Comparison of ENCODE assay signal across 8 cellular contexts in genomic region chr2:95991351-95992094, GRCh38. TPM values are rescaled to one million over a fixed set of nuclear protein-coding genes. Genes with fewer than 3 reads are reported as not detected.
DNase-seq lines count a peak whose midpoint lies in the region; ATAC-seq and TF ChIP-seq lines count a peak whose summit lies in the region.
"Not testable (repeated sequence)": the region's sequence is repeated elsewhere in the genome, so short reads cannot be mapped to it uniquely, and the experiment has no call there.

ANKRD36C (minus strand) TSS chr2:95991824; CDS start chr2:95991708, 116 bp downstream.

- H3K4me1 ChIP-seq in CD4-positive, CD25-positive, alpha-beta regulatory T cell (ENCODE audit: control insufficient read depth, insufficient read depth, low read length, poor library complexity, severe bottlenecking); Peyer's patch; mesenchymal stem cell (ENCODE audit: control insufficient read depth, insufficient read depth, low read depth, low read length): not testable (repeated sequence)
- peaks cover 0 to 10% (median 0%) of the 10 kb centered on the region in 3 donors for H3K4me1 ChIP-seq in esophagus squamous epithelium

- H3K27me3 ChIP-seq in CD4-positive, CD25-positive, alpha-beta regulatory T cell (ENCODE audit: control insufficient read depth, insufficient read depth, low read length); Peyer's patch; esophagus squamous epithelium; mesenchymal stem cell (ENCODE audit: control insufficient read depth in 1 of 2, insufficient read depth in 1 of 2, low read length in 2 of 2): not testable (repeated sequence)

- H2BK5ac ChIP-seq in mesenchymal stem cell (ENCODE audit: low read depth, low read length, poor library complexity, severe bottlenecking): not testable (repeated sequence)

- not testable (repeated sequence) for TF ChIP-seq CTCF in Peyer's patch (IDR thresholded peaks at IDR 0.05)
- peak in 1 of 6 experiments; percentile 17 for TF ChIP-seq CTCF in esophagus squamous epithelium (IDR thresholded peaks at IDR 0.05)

- DNase-seq in CD4-positive, CD25-positive, alpha-beta regulatory T cell: peak; percentile 18 to 57 (median 54)
- peak; percentile 28 to 74 (median 68) for DNase-seq in Peyer's patch
- peak; percentile 24 for DNase-seq in activated naive CD4-positive, alpha-beta T cell treated with anti-CD3 and anti-CD28 coated beads for 36 hours
- DNase-seq in esophagus squamous epithelium (lab: John Stamatoyannopoulos, UW): not testable (repeated sequence)
- peak; percentile 55 for DNase-seq in mesenchymal stem cell
- peak; percentile 25 to 32 for DNase-seq in stimulated activated CD4-positive, alpha-beta T cell treated with anti-CD3 and anti-CD28 coated beads, Interleukin-2, amount 100 ng/mL, for 24 hours

- H2BK120ac ChIP-seq in mesenchymal stem cell (ENCODE audit: low read depth, low read length): not testable (repeated sequence)

- H3K14ac ChIP-seq in mesenchymal stem cell (ENCODE audit: low read length in 2 of 2): peak within 1 kb of the TSS in 1 of 2 experiments; percentile 96

- H3K23ac ChIP-seq in mesenchymal stem cell (ENCODE audit: low read length in 2 of 2): peak within 1 kb of the TSS in 1 of 2 experiments; percentile 69

- H3K27ac ChIP-seq in CD4-positive, CD25-positive, alpha-beta regulatory T cell (ENCODE audit: insufficient read depth, low read length, poor library complexity, severe bottlenecking): peak within 1 kb of the TSS; percentile 91
- H3K27ac ChIP-seq in Peyer's patch (peak within 1 kb of the TSS; percentile 84 to 89 (median 88)), esophagus squamous epithelium (peak within 1 kb of the TSS; percentile 74 to 93 (median 90)), mesenchymal stem cell (ENCODE audit: low read length, poor library complexity, severe bottlenecking) (peak within 1 kb of the TSS; percentile 66)

- not testable (repeated sequence) for H2BK15ac ChIP-seq in mesenchymal stem cell (ENCODE audit: low read depth, poor library complexity, severe bottlenecking)

- H3K4me3 Mint-ChIP-seq in CD4-positive, CD25-positive, alpha-beta regulatory T cell: peak within 1 kb of the TSS; percentile 95 to 99 (median 98)
- peak within 1 kb of the TSS; percentile 95 for H3K4me3 Mint-ChIP-seq in activated naive CD4-positive, alpha-beta T cell treated with anti-CD3 and anti-CD28 coated beads for 36 hours

- H3K36me3 Mint-ChIP-seq in CD4-positive, CD25-positive, alpha-beta regulatory T cell; activated naive CD4-positive, alpha-beta T cell treated with anti-CD3 and anti-CD28 coated beads for 36 hours (ENCODE audit: low read depth): not testable (repeated sequence)

- H3K4me3 ChIP-seq in CD4-positive, CD25-positive, alpha-beta regulatory T cell (ENCODE audit: low read depth, low read length): peak within 1 kb of the TSS; percentile 87
- H3K4me3 ChIP-seq in Peyer's patch: peak within 1 kb of the TSS; percentile 54 to 75 (median 62)
- peak within 1 kb of the TSS; percentile 38 to 80 (median 62) for H3K4me3 ChIP-seq in esophagus squamous epithelium
- H3K4me3 ChIP-seq in mesenchymal stem cell (ENCODE audit: insufficient read depth in 1 of 2, low read depth in 1 of 2, low read length in 2 of 2): peak within 1 kb of the TSS; percentile 68 to 88

- TF ChIP-seq POLR2A in Peyer's patch (IDR thresholded peaks at IDR 0.05) (peak; percentile 70 to 82), esophagus squamous epithelium (IDR thresholded peaks at IDR 0.05) (peak in 1 of 4 donors; percentile 58)

- CTCF ChIA-PET in activated naive CD4-positive, alpha-beta T cell treated with anti-CD3 and anti-CD28 coated beads for 36 hours (lab: Charles Lee): interaction anchor here (0.6 to 4.4 kb wide), 5 partner anchors 126 to 414 kb away, joined by 3 to 36 read pairs (median 3); partner anchors contain the start of gene ADRA2B

- H3K4me1 Mint-ChIP-seq in CD4-positive, CD25-positive, alpha-beta regulatory T cell; activated naive CD4-positive, alpha-beta T cell treated with anti-CD3 and anti-CD28 coated beads for 36 hours (ENCODE audit: low read depth): not testable (repeated sequence)

- H4K8ac ChIP-seq in mesenchymal stem cell (ENCODE audit: low read length): peak within 1 kb of the TSS; percentile 59

- H3K79me1 ChIP-seq in mesenchymal stem cell (replicated peaks; ENCODE audit: low read length, poor library complexity, severe bottlenecking): not testable (repeated sequence)

- H4K91ac ChIP-seq in mesenchymal stem cell (ENCODE audit: low read length): peak within 1 kb of the TSS; percentile 70

- intact Hi-C loops in activated naive CD4-positive, alpha-beta T cell treated with anti-CD3 and anti-CD28 coated beads for 36 hours (cut with micrococcal nuclease): loop anchor here (1.0 to 5.0 kb wide), 5 partner anchors 126 to 517 kb away; partner anchors contain the start of genes CIAO1, STARD7 and TMEM127
- intact Hi-C loops in esophagus squamous epithelium (cut with DNase I): not testable (repeated sequence)

- H3K4me2 ChIP-seq in mesenchymal stem cell (ENCODE audit: low read length, poor library complexity, severe bottlenecking): peak within 1 kb of the TSS; percentile 92

- peak within 1 kb of the TSS in 1 of 2 experiments; percentile 25 for H2BK12ac ChIP-seq in mesenchymal stem cell (ENCODE audit: low read length in 2 of 2)

- H3K18ac ChIP-seq in mesenchymal stem cell (ENCODE audit: low read depth in 1 of 2, low read length in 2 of 2): peak within 1 kb of the TSS; percentile 52 to 90

- peak; percentile 91 to 92 for ATAC-seq in CD4-positive, CD25-positive, alpha-beta regulatory T cell (ENCODE audit: low read depth in 2 of 2)
- ATAC-seq in GM19438 (IDR thresholded peaks at IDR 0.05; ENCODE audit: low read depth, unreplicated experiment) (peak; percentile 87), HG03097 (IDR thresholded peaks at IDR 0.05; ENCODE audit: low FRiP score, unreplicated experiment) (peak; percentile 87)

- peak within 1 kb of the TSS; percentile 90 for H3K9ac ChIP-seq in mesenchymal stem cell (ENCODE audit: low read length)

- H3K36me3 ChIP-seq in CD4-positive, CD25-positive, alpha-beta regulatory T cell (ENCODE audit: control insufficient read depth, insufficient read depth, low read length); Peyer's patch; esophagus squamous epithelium; mesenchymal stem cell (ENCODE audit: control insufficient read depth in 1 of 2, insufficient read depth in 2 of 2, low read depth in 1 of 2, low read length in 2 of 2): not testable (repeated sequence)

- WGBS in esophagus squamous epithelium, 2 donors: 2% methylated on average over 10 of the region's 56 CpGs; no CpG with 5 or more reads in 1 of the 2 donors
- under 1% methylated on average over 22 of the region's 56 CpGs for WGBS in mesenchymal stem cell

- not testable (repeated sequence) for H3K9me3 Mint-ChIP-seq in CD4-positive, CD25-positive, alpha-beta regulatory T cell; activated naive CD4-positive, alpha-beta T cell treated with anti-CD3 and anti-CD28 coated beads for 36 hours

- peaks cover 24% of the 10 kb centered on the region for H3K27me3 Mint-ChIP-seq in CD4-positive, CD25-positive, alpha-beta regulatory T cell
- H3K27me3 Mint-ChIP-seq in activated naive CD4-positive, alpha-beta T cell treated with anti-CD3 and anti-CD28 coated beads for 36 hours (ENCODE audit: low read depth): not testable (repeated sequence)

- H3K4ac ChIP-seq in mesenchymal stem cell (ENCODE audit: low read depth in 1 of 2, low read length in 2 of 2): peak within 1 kb of the TSS; percentile 66 to 82

- H3K27ac Mint-ChIP-seq in CD4-positive, CD25-positive, alpha-beta regulatory T cell: peak within 1 kb of the TSS; percentile 96 to 98 (median 97)
- peak within 1 kb of the TSS; percentile 95 for H3K27ac Mint-ChIP-seq in activated naive CD4-positive, alpha-beta T cell treated with anti-CD3 and anti-CD28 coated beads for 36 hours

- peak within 1 kb of the TSS; percentile 92 for H2AFZ ChIP-seq in mesenchymal stem cell (ENCODE audit: low read depth, low read length)

- not testable (repeated sequence) for H3K9me3 ChIP-seq in CD4-positive, CD25-positive, alpha-beta regulatory T cell (ENCODE audit: control insufficient read depth in 2 of 2, low read length in 2 of 2); Peyer's patch; esophagus squamous epithelium; mesenchymal stem cell (ENCODE audit: control insufficient read depth, low read length)

- H2AK5ac ChIP-seq in mesenchymal stem cell (ENCODE audit: low read length, severe bottlenecking): not testable (repeated sequence)

RNA-seq across cellular contexts. Expression of gene ANKRD36C, which starts in this region (rescaled TPM):
- total RNA-seq in CD4-positive, CD25-positive, alpha-beta regulatory T cell: 118 TPM
- 10 to 100 TPM; 15.5 to 20.6 (median 17.3) TPM for polyA plus RNA-seq in CD4-positive, CD25-positive, alpha-beta regulatory T cell
- total RNA-seq in Peyer's patch (100 to 1,000 TPM in 1 of 4 donors, 10 to 100 TPM in 3; 28.2 to 148 (median 45.4) TPM), esophagus squamous epithelium (10 to 100 TPM in 2 of 4 donors, 1 to 10 TPM in 2; 4.1 to 29.4 (median 16.7) TPM)
- total RNA-seq in activated naive CD4-positive, alpha-beta T cell treated with anti-CD3 and anti-CD28 coated beads for 36 hours: 10 to 100 TPM; 23.4 to 27.7 TPM
- 3.0 TPM for polyA plus RNA-seq in mesenchymal stem cell (2013, experiment 1 of 2)
- 2.8 TPM for polyA plus RNA-seq in mesenchymal stem cell (2013, experiment 2 of 2)
